Comparison of ENCODE assay signal across 23 cellular contexts in the genomic region with DNA sequence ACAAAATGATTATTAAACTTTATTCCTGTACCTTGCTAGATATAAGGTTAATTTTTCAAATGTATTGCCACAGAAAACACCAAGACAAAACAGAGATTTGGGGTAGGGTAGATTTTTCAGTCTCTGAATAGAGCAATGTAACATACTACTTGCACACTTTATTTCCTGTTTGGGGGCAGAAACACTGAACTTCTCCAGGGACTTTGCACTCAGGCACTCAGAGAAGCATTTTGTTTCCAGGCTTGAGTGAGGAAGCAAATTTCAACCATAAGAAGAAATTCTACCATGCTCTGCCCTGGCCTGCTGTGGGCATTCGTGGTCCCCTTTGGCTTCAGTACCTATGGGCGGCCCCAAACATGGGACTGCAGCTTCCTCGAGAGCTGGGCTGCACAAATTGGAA.
DNase-seq lines count a peak whose midpoint lies in the region; ATAC-seq, FAIRE-seq and TF ChIP-seq lines count a peak whose summit lies in the region.
"Had no signal": no experiment of that assay in that cellular context is flagged by ENCODE, and none has a peak within 500 bp of the region (broad histone marks: within the 10 kb centered on the region; RNA-seq: fewer than 3 reads in every experiment).

No MANE protein-coding gene starts in this region.

- H3K4me1 ChIP-seq in DND-41 (ENCODE audit: insufficient read depth, low read length) (peaks cover 18% of the 10 kb centered on the region), OCI-LY3 (ENCODE audit: low read length) (peaks cover 29% of the 10 kb centered on the region), endothelial cell of umbilical vein (ENCODE audit: control insufficient read depth, extremely low read depth, insufficient read depth, low read length) (peaks cover 6% of the 10 kb centered on the region), small intestine (ENCODE audit: control insufficient read depth in 2 of 2, insufficient read depth in 1 of 2, low read depth in 1 of 2, low read length in 1 of 2) (peaks cover 0 to 5% of the 10 kb centered on the region in 2 donors)
- H3K4me1 ChIP-seq: BLaER1 had no signal

- H3K4me2 ChIP-seq in DND-41 (ENCODE audit: insufficient read depth, low read length) (no peak overlapping the region), OCI-LY3 (ENCODE audit: low read length) (no peak overlapping the region), endothelial cell of umbilical vein (ENCODE audit: insufficient read depth, low read length) (no peak overlapping the region)
- H3K4me2 ChIP-seq: BLaER1 had no signal

- H3K36me3 ChIP-seq in DND-41 (ENCODE audit: insufficient read depth, low read length), result no peaks in the 10 kb centered on the region
- no peaks in the 10 kb centered on the region for H3K36me3 ChIP-seq in OCI-LY3 (replicated peaks; ENCODE audit: low read depth, low read length)
- H3K36me3 ChIP-seq in endothelial cell of umbilical vein (ENCODE audit: control insufficient read depth in 2 of 2, extremely low read depth in 1 of 2, insufficient read depth in 2 of 2, low read length in 2 of 2), result no peaks in the 10 kb centered on the region
- H3K36me3 ChIP-seq in small intestine (ENCODE audit: control insufficient read depth in 2 of 2, insufficient read depth in 2 of 2, low read length in 2 of 2), result no peaks in the 10 kb centered on the region
- H3K36me3 ChIP-seq: BLaER1 had no signal

- no peak overlapping the region for H3K9ac ChIP-seq in DND-41 (ENCODE audit: low read depth, low read length)
- no peak overlapping the region for H3K9ac ChIP-seq in OCI-LY3 (ENCODE audit: low read length)
- H3K9ac ChIP-seq in endothelial cell of umbilical vein (replicated peaks; ENCODE audit: extremely low read depth, insufficient read depth, low read length), result no peak overlapping the region
- H3K9ac ChIP-seq: BLaER1 had no signal

- H3K27ac Mint-ChIP-seq in activated CD4-positive, alpha-beta T cell treated with anti-CD3 and anti-CD28 coated beads for 36 hours, result no peak overlapping the region
- H3K27ac Mint-ChIP-seq: CD4-positive, CD25-positive, alpha-beta regulatory T cell had no signal

- no peaks in the 10 kb centered on the region for H3K4me1 Mint-ChIP-seq in activated CD4-positive, alpha-beta T cell treated with anti-CD3 and anti-CD28 coated beads for 36 hours
- H3K4me1 Mint-ChIP-seq: CD4-positive, CD25-positive, alpha-beta regulatory T cell had no signal

- POLR2A ChIA-PET in endothelial cell of umbilical vein (lab: Charles Lee), result no interaction called here
- POLR2A ChIA-PET in activated CD4-positive, alpha-beta T cell treated with anti-CD3 and anti-CD28 coated beads for 36 hours (lab: Charles Lee), result no interaction called here

- ATAC-seq in DND-41 (ENCODE audit: insufficient read depth, low read depth) (no peak), HG02571 (IDR thresholded peaks at IDR 0.05; ENCODE audit: unreplicated experiment) (no peak)
- ATAC-seq in activated CD4-positive, alpha-beta T cell treated with anti-CD3 and anti-CD28 coated beads for 36 hours, result no peak
- ATAC-seq: Panc1 had no signal

- no peaks in the 10 kb centered on the region for H3K9me3 ChIP-seq in DND-41 (ENCODE audit: insufficient read depth, low read length, severe bottlenecking)
- no peaks in the 10 kb centered on the region for H3K9me3 ChIP-seq in OCI-LY3 (ENCODE audit: insufficient read depth, low read length)
- no peaks in the 10 kb centered on the region for H3K9me3 ChIP-seq in endothelial cell of umbilical vein (replicated peaks; ENCODE audit: control insufficient read depth, insufficient read depth, low read length)
- H3K9me3 ChIP-seq in small intestine (ENCODE audit: control insufficient read depth, low read depth), result no peaks in the 10 kb centered on the region
- H3K9me3 ChIP-seq: BLaER1 had no signal

- H3K4me3 ChIP-seq in DND-41 (ENCODE audit: low read depth in 1 of 2, low read length in 2 of 2) (no peak overlapping the region), OCI-LY3 (ENCODE audit: low read length) (no peak overlapping the region), endothelial cell of umbilical vein (replicated peaks in 1 of 3; ENCODE audit: insufficient read depth in 1 of 3, low read depth in 1 of 3, low read length in 3 of 3) (no peak overlapping the region), small intestine (ENCODE audit: low read depth in 1 of 2, low read length in 2 of 2) (no peak overlapping the region)
- H3K4me3 ChIP-seq: BLaER1, SK-N-MC had no signal

- H4K20me1 ChIP-seq in DND-41 (ENCODE audit: insufficient read depth, low read length) (no peaks in the 10 kb centered on the region), OCI-LY3 (ENCODE audit: insufficient read depth, low read length) (no peaks in the 10 kb centered on the region), endothelial cell of umbilical vein (replicated peaks; ENCODE audit: control insufficient read depth, extremely low read depth, insufficient read depth, low read length) (no peaks in the 10 kb centered on the region)
- H4K20me1 ChIP-seq: BLaER1 had no signal

- intact Hi-C loops in endothelial cell of umbilical vein (cut with micrococcal nuclease), result no loop called here
- intact Hi-C loops in activated CD4-positive, alpha-beta T cell treated with anti-CD3 and anti-CD28 coated beads for 36 hours (cut with DNase I, micrococcal nuclease), result no loop called here

- CTCF ChIA-PET in endothelial cell of umbilical vein (lab: Charles Lee), result interaction anchor here (3.4 kb wide), 1 partner anchor 11 kb away, joined by 19 read pairs; no protein-coding TSS in a partner anchor
- CTCF ChIA-PET in activated CD4-positive, alpha-beta T cell treated with anti-CD3 and anti-CD28 coated beads for 36 hours (lab: Charles Lee), result no interaction called here

- TF ChIP-seq CTCF in DND-41 (IDR thresholded peaks at IDR 0.05; ENCODE audit: borderline replicate concordance, extremely low read depth, low read length, poor library complexity, severe bottlenecking) (no peak), OCI-LY3 (IDR thresholded peaks at IDR 0.05; ENCODE audit: low read depth, low read length) (no peak), endothelial cell of umbilical vein (IDR thresholded peaks at IDR 0.05; ENCODE audit: extremely low read depth in 1 of 2, insufficient read depth in 1 of 2, low read depth in 1 of 2, low read length in 2 of 2) (no peak)

- H3K9me3 Mint-ChIP-seq in activated CD4-positive, alpha-beta T cell treated with anti-CD3 and anti-CD28 coated beads for 36 hours (ENCODE audit: low read depth), result no peaks in the 10 kb centered on the region
- H3K9me3 Mint-ChIP-seq: CD4-positive, CD25-positive, alpha-beta regulatory T cell had no signal

- TF ChIP-seq POLR2A in endothelial cell of umbilical vein (IDR thresholded peaks at IDR 0.05; ENCODE audit: low read depth, low read length), result no peak

- H3K79me2 ChIP-seq in DND-41 (ENCODE audit: insufficient read depth, low read length) (no peaks in the 10 kb centered on the region), OCI-LY3 (ENCODE audit: low read length) (no peaks in the 10 kb centered on the region), endothelial cell of umbilical vein (ENCODE audit: control insufficient read depth, insufficient read depth, low read length) (no peaks in the 10 kb centered on the region)

- no peaks in the 10 kb centered on the region for H3K27me3 ChIP-seq in DND-41 (ENCODE audit: insufficient read depth, low read length, poor library complexity)
- no peaks in the 10 kb centered on the region for H3K27me3 ChIP-seq in OCI-LY3 (ENCODE audit: low read depth, low read length)
- H3K27me3 ChIP-seq in endothelial cell of umbilical vein (ENCODE audit: control insufficient read depth in 2 of 2, insufficient read depth in 2 of 2, low read length in 2 of 2), result no peaks in the 10 kb centered on the region
- H3K27me3 ChIP-seq in small intestine (ENCODE audit: control insufficient read depth in 2 of 2, insufficient read depth in 2 of 2, low read length in 2 of 2), result no peaks in the 10 kb centered on the region
- H3K27me3 ChIP-seq: BLaER1 had no signal

- peak overlapping the region; percentile 64; the same call in 1 of the 2 replicates for H3K27ac ChIP-seq in DND-41 (ENCODE audit: low read length)
- no peak overlapping the region for H3K27ac ChIP-seq in OCI-LY3 (ENCODE audit: low read length)
- H3K27ac ChIP-seq in endothelial cell of umbilical vein (ENCODE audit: insufficient read depth, low read depth, low read length), result no peak overlapping the region
- no peak overlapping the region for H3K27ac ChIP-seq in small intestine (ENCODE audit: low read depth in 1 of 2, low read length in 1 of 2)
- H3K27ac ChIP-seq: BLaER1, RWPE1, SK-N-MC had no signal

- BruUV-seq in endothelial cell of umbilical vein (replicated peaks; lab: Mats Ljungman, UMichigan), result no TSS peak

- H3K36me3 Mint-ChIP-seq in activated CD4-positive, alpha-beta T cell treated with anti-CD3 and anti-CD28 coated beads for 36 hours (ENCODE audit: low read depth), result no peaks in the 10 kb centered on the region
- H3K36me3 Mint-ChIP-seq: CD4-positive, CD25-positive, alpha-beta regulatory T cell had no signal

- 84 to 90% (median 87%) methylated on average over 3 of the region's 3 CpGs for WGBS in small intestine, 3 donors

- DNase-seq in DND-41 (no peak), endothelial cell of umbilical vein (ENCODE audit: low read depth, low spot score) (no peak), small intestine (peak; percentile 54), mesenteric fat pad (ENCODE audit: low spot score) (no peak)
- no peak for DNase-seq in activated CD4-positive, alpha-beta T cell treated with anti-CD3 and anti-CD28 coated beads for 36 hours
- DNase-seq: CD4-positive, CD25-positive, alpha-beta regulatory T cell; DMS153; KBM-7; NCI-H1048; NCI-H1417; NCI-H1694; NCI-H2081; NCI-H2227 treated with DMSO at 0.1 percent for 48 hours; NCI-H526 treated with DMSO at 0.1 percent for 48 hours; SHP77 treated with DMSO at 0.1 percent for 48 hours had no signal

- H3K4me3 Mint-ChIP-seq in activated CD4-positive, alpha-beta T cell treated with anti-CD3 and anti-CD28 coated beads for 36 hours, result no peak overlapping the region
- H3K4me3 Mint-ChIP-seq: CD4-positive, CD25-positive, alpha-beta regulatory T cell had no signal

- H2AFZ ChIP-seq in DND-41 (ENCODE audit: low read depth, low read length) (peak overlapping the region; percentile 57; the same call in 1 of the 2 replicates), OCI-LY3 (ENCODE audit: low read depth, low read length) (0 out of 2 replicates have a peak overlapping the region, but pooled peaks have one; percentile 11), endothelial cell of umbilical vein (ENCODE audit: low read depth, low read length) (no peak overlapping the region)

- H3K9me1 ChIP-seq in endothelial cell of umbilical vein (replicated peaks; ENCODE audit: control insufficient read depth, extremely low read depth, insufficient read depth, low read length), result no peaks in the 10 kb centered on the region

- H3K27me3 Mint-ChIP-seq in activated CD4-positive, alpha-beta T cell treated with anti-CD3 and anti-CD28 coated beads for 36 hours, result no peaks in the 10 kb centered on the region
- H3K27me3 Mint-ChIP-seq: CD4-positive, CD25-positive, alpha-beta regulatory T cell had no signal

- dilution Hi-C loops in endothelial cell of umbilical vein (cut with MboI; ENCODE audit: extremely low pct_ligation_motif_present, low sequenced_read_pairs), result no loop called here

- FAIRE-seq in endothelial cell of umbilical vein (lab: Jason Lieb, UNC) (peak; percentile 21), small intestine (lab: Jason Lieb, UNC) (no peak)
- FAIRE-seq: GM19239, H54 had no signal

TF ChIP-seq in endothelial cell of umbilical vein, 7 proteins besides CTCF, POLR2A, EP300 and RAD21 (continues in another document):
- no peak for TF ChIP-seq MYC (IDR thresholded peaks at IDR 0.05; ENCODE audit: low read depth, low read length)
